10 cellular contexts compared by ENCODE assay signal in genomic region chr11:68040957-68041591, GRCh38. TPM values are rescaled to one million over a fixed set of nuclear protein-coding genes. Genes with fewer than 3 reads are reported as not detected.
DNase-seq lines count a peak whose midpoint lies in the region; ATAC-seq and TF ChIP-seq lines count a peak whose summit lies in the region.
"Had no signal": no experiment of that assay in that cellular context is flagged by ENCODE, and none has a peak within 500 bp of the region (broad histone marks: within the 10 kb centered on the region; RNA-seq: fewer than 3 reads in every experiment).

No MANE protein-coding gene starts in this region.

- intact Hi-C loops in activated T-helper 1 cell treated with anti-CD3 and anti-CD28 coated beads, Interleukin-12 subunit alpha, Interleukin-12 subunit beta, Interleukin-2, Interleukin-4 antibody, amounts not matched to agents 30 ng/mL and 10 ng/mL and 1 ng/mL, durations not matched to agents 14 hours and 24 hours and 36 hours (cut with micrococcal nuclease) = loop anchor here (1.0 kb wide), 1 partner anchor 37 kb away; the partner anchor contains the start of gene UNC93B1

- H3K4me3 Mint-ChIP-seq in activated T-helper 1 cell treated with anti-CD3 and anti-CD28 coated beads, Interleukin-12 subunit alpha, Interleukin-12 subunit beta, Interleukin-2, Interleukin-4 antibody, amounts not matched to agents 30 ng/mL and 10 ng/mL and 1 ng/mL, durations not matched to agents 14 hours and 24 hours and 36 hours = peak overlapping the region; percentile 93
- peak overlapping the region; percentile 90 to 94 (median 93) for H3K4me3 Mint-ChIP-seq in immature natural killer cell

- H3K36me3 Mint-ChIP-seq in activated T-helper 1 cell treated with anti-CD3 and anti-CD28 coated beads, Interleukin-12 subunit alpha, Interleukin-12 subunit beta, Interleukin-2, Interleukin-4 antibody, amounts not matched to agents 30 ng/mL and 10 ng/mL and 1 ng/mL, durations not matched to agents 14 hours and 24 hours and 36 hours (ENCODE audit: low read depth) = peaks cover 4% of the 10 kb centered on the region
- no peaks in the 10 kb centered on the region for H3K36me3 Mint-ChIP-seq in immature natural killer cell

- H3K36me3 ChIP-seq in SK-N-SH (replicated peaks in 1 of 2; ENCODE audit: control insufficient read depth in 1 of 2, insufficient read depth in 2 of 2, low read length in 1 of 2) = peaks cover 0 to 5% of the 10 kb centered on the region in 2 experiments

- no peaks in the 10 kb centered on the region for H3K9me3 Mint-ChIP-seq in activated T-helper 1 cell treated with anti-CD3 and anti-CD28 coated beads, Interleukin-12 subunit alpha, Interleukin-12 subunit beta, Interleukin-2, Interleukin-4 antibody, amounts not matched to agents 30 ng/mL and 10 ng/mL and 1 ng/mL, durations not matched to agents 14 hours and 24 hours and 36 hours
- H3K9me3 Mint-ChIP-seq in immature natural killer cell = no peaks in the 10 kb centered on the region

- peak overlapping the region; percentile 86; the same call in 1 of the 2 replicates for H2AFZ ChIP-seq in SK-N-SH (ENCODE audit: low read depth)

- H3K9ac ChIP-seq in SK-N-SH = peak overlapping the region; percentile 64; the same call in 1 of the 2 replicates

- no peaks in the 10 kb centered on the region for H3F3A ChIP-seq in SK-N-SH (replicated peaks; ENCODE audit: insufficient read depth)

- POLR2A ChIA-PET in SK-N-SH (lab: Yijun Ruan, JAX) = no interaction called here

- H4K20me1 ChIP-seq in SK-N-SH (ENCODE audit: insufficient read depth) = no peaks in the 10 kb centered on the region

- H3K27ac Mint-ChIP-seq in activated T-helper 1 cell treated with anti-CD3 and anti-CD28 coated beads, Interleukin-12 subunit alpha, Interleukin-12 subunit beta, Interleukin-2, Interleukin-4 antibody, amounts not matched to agents 30 ng/mL and 10 ng/mL and 1 ng/mL, durations not matched to agents 14 hours and 24 hours and 36 hours = peak overlapping the region; percentile 94
- H3K27ac Mint-ChIP-seq in immature natural killer cell = peak overlapping the region; percentile 35 to 97 (median 93)

- no peak overlapping the region for H3K4me3 ChIP-seq in SK-N-SH (ENCODE audit: low read depth in 2 of 2, low read length in 1 of 2)

- TF ChIP-seq EP300 in SK-N-SH (IDR thresholded peaks at IDR 0.05; ENCODE audit: borderline replicate concordance in 1 of 2, low read depth in 1 of 2, low read length in 1 of 2) = no peak

- TF ChIP-seq RAD21 in SK-N-SH (IDR thresholded peaks at IDR 0.05; ENCODE audit: low read length) = no peak

- DNase-seq in SK-N-SH (peak; percentile 38), immature natural killer cell (no peak), substantia nigra (lab: John Stamatoyannopoulos, UW) (no peak), amniotic stem cell (lab: John Stamatoyannopoulos, UW) (no peak), DMS53 treated with DMSO at 0.1 percent for 48 hours (lab: John Stamatoyannopoulos, UW; ENCODE audit: unreplicated experiment) (no peak), NCI-H2107 treated with DMSO at 0.1 percent for 48 hours (lab: John Stamatoyannopoulos, UW; ENCODE audit: unreplicated experiment) (no peak)
- no peak for DNase-seq in activated T-helper 1 cell treated with anti-CD3 and anti-CD28 coated beads, Interleukin-12 subunit alpha, Interleukin-12 subunit beta, Interleukin-2, Interleukin-4 antibody, amounts not matched to agents 30 ng/mL and 10 ng/mL and 1 ng/mL, durations not matched to agents 14 hours and 24 hours and 36 hours (ENCODE audit: low spot score)
- DNase-seq: NCI-H1694 had no signal

- 0 out of 2 replicates have a peak overlapping the region, but pooled peaks have one; percentile 63 for H3K4me2 ChIP-seq in SK-N-SH

- no peaks in the 10 kb centered on the region for H3K9me3 ChIP-seq in SK-N-SH

- no peaks in the 10 kb centered on the region for H3K27me3 ChIP-seq in SK-N-SH (ENCODE audit: insufficient read depth)

- no peaks in the 10 kb centered on the region for H3K27me3 Mint-ChIP-seq in activated T-helper 1 cell treated with anti-CD3 and anti-CD28 coated beads, Interleukin-12 subunit alpha, Interleukin-12 subunit beta, Interleukin-2, Interleukin-4 antibody, amounts not matched to agents 30 ng/mL and 10 ng/mL and 1 ng/mL, durations not matched to agents 14 hours and 24 hours and 36 hours (ENCODE audit: insufficient read depth)
- peaks cover 0 to 10% (median 3%) of the 10 kb centered on the region in 3 donors for H3K27me3 Mint-ChIP-seq in immature natural killer cell (ENCODE audit: low read depth in 3 of 3)

- CTCF ChIA-PET in SK-N-SH (lab: Yijun Ruan, JAX) = interaction anchor here (0.9 to 1.7 kb wide), 5 partner anchors 10 to 168 kb away, joined by 3 to 5 read pairs (median 3); no protein-coding TSS in a partner anchor

- H3K4me1 ChIP-seq in SK-N-SH (ENCODE audit: control insufficient read depth in 1 of 2, insufficient read depth in 2 of 2, low read depth in 1 of 2, low read length in 1 of 2) = peaks cover 12 to 20% of the 10 kb centered on the region in 2 experiments; a peak in 2 of 4 replicates

- H3K27ac ChIP-seq in SK-N-SH (ENCODE audit: low read depth in 2 of 2, low read length in 1 of 2) (no peak overlapping the region; a peak in 1 of 4 replicates), substantia nigra (ENCODE audit: low read depth, low read length, poor library complexity, severe bottlenecking) (peak overlapping the region; percentile 61)
- H3K27ac ChIP-seq: 22Rv1 had no signal

- ATAC-seq in SK-N-SH treated with all-trans-retinoic acid at 6 μM for 48 hours = no peak

- H3K79me2 ChIP-seq in SK-N-SH (ENCODE audit: insufficient read depth) = no peaks in the 10 kb centered on the region

- TF ChIP-seq CTCF in SK-N-SH (IDR thresholded peaks at IDR 0.05) = no peak

- H3K4me1 Mint-ChIP-seq in activated T-helper 1 cell treated with anti-CD3 and anti-CD28 coated beads, Interleukin-12 subunit alpha, Interleukin-12 subunit beta, Interleukin-2, Interleukin-4 antibody, amounts not matched to agents 30 ng/mL and 10 ng/mL and 1 ng/mL, durations not matched to agents 14 hours and 24 hours and 36 hours (ENCODE audit: low read depth) = peaks cover 11% of the 10 kb centered on the region
- H3K4me1 Mint-ChIP-seq in immature natural killer cell = peaks cover 31 to 39% of the 10 kb centered on the region in 2 donors

- no peaks in the 10 kb centered on the region for H3K9me2 ChIP-seq in SK-N-SH

- WGBS in SK-N-SH (ENCODE audit: low lambda C conversion rate) = 90% methylated on average over 15 of the region's 23 CpGs

TF ChIP-seq in SK-N-SH, 30 proteins besides CTCF, POLR2A, EP300 and RAD21 (continues in another document):
- TF ChIP-seq CHD2 (IDR thresholded peaks at IDR 0.05; ENCODE audit: low read length, partially characterized antibody) (no peak), MEF2A (IDR thresholded peaks at IDR 0.05; ENCODE audit: borderline replicate concordance, low read depth) (no peak), MXI1 (IDR thresholded peaks at IDR 0.05; ENCODE audit: low read depth, low read length) (no peak), TEAD4 (IDR thresholded peaks at IDR 0.05; ENCODE audit: borderline replicate concordance, insufficient read depth) (no peak), RCOR1 (IDR thresholded peaks at IDR 0.05; ENCODE audit: low read length) (no peak), RFX5 (IDR thresholded peaks at IDR 0.05; ENCODE audit: low read length) (no peak), TCF12 (IDR thresholded peaks at IDR 0.05) (no peak), FOSL2 (IDR thresholded peaks at IDR 0.05; ENCODE audit: borderline replicate concordance, low read depth) (no peak)

TF ChIP-seq in SK-N-SH treated with all-trans-retinoic acid at 6 μM for 48 hours, 23 proteins besides CTCF, POLR2A, EP300 and RAD21 (continues in another document):
- TF ChIP-seq CSDC2 (CRISPR knock-in tag; IDR thresholded peaks at IDR 0.05) = no peak
- no peak for TF ChIP-seq ISL1 (CRISPR knock-in tag; IDR thresholded peaks at IDR 0.05)
- no peak for TF ChIP-seq ZNF565 (CRISPR knock-in tag; conservative IDR thresholded peaks at IDR 0.05; ENCODE audit: low read depth)
- TF ChIP-seq TCF4 (CRISPR knock-in tag; IDR thresholded peaks at IDR 0.05; ENCODE audit: borderline replicate concordance) = no peak
- no peak for TF ChIP-seq ZFP3 (CRISPR knock-in tag; IDR thresholded peaks at IDR 0.05)
- TF ChIP-seq ESRRG (CRISPR knock-in tag; IDR thresholded peaks at IDR 0.05) = no peak
- TF ChIP-seq BACH2 (CRISPR knock-in tag; IDR thresholded peaks at IDR 0.05; ENCODE audit: borderline replicate concordance) = no peak
- no peak for TF ChIP-seq RARB (CRISPR knock-in tag; IDR thresholded peaks at IDR 0.05)
- no peak for TF ChIP-seq SNAI2 (CRISPR knock-in tag; IDR thresholded peaks at IDR 0.05)

RNA-seq across cellular contexts. Expression of gene TCIRG1, which starts 2.2 kb away (rescaled TPM):
- polyA plus RNA-seq in SK-N-SH (2012; rRNA removed) (0.58 and 0.73 TPM in 2 replicates), immature natural killer cell (100 to 1,000 TPM in 1 of 3 donors, 10 to 100 TPM in 2; 93.0 to 132 (median 93.3) TPM)
- polyA plus RNA-seq in SK-N-SH (2012; cell fraction: cytosol; rRNA removed) = 0.13 and 0.29 TPM in 2 replicates
- 4.8 and 6.8 TPM in 2 replicates for polyA plus RNA-seq in SK-N-SH (2012; cell fraction: nucleus; rRNA removed)
- 142 and 152 TPM in 2 replicates for total RNA-seq in activated T-helper 1 cell treated with anti-CD3 and anti-CD28 coated beads, Interleukin-12 subunit alpha, Interleukin-12 subunit beta, Interleukin-2, Interleukin-4 antibody, amounts not matched to agents 30 ng/mL and 10 ng/mL and 1 ng/mL, durations not matched to agents 14 hours and 24 hours and 36 hours

RNA-seq across cellular contexts. Expression of gene NDUFS8, which starts 10.6 kb away (rescaled TPM):
- polyA plus RNA-seq in SK-N-SH (2012; rRNA removed) = 87.2 and 123 TPM in 2 replicates
- 58.2 and 80.4 TPM in 2 replicates for polyA plus RNA-seq in SK-N-SH (2012; cell fraction: cytosol; rRNA removed)
- 123 and 172 TPM in 2 replicates for polyA plus RNA-seq in SK-N-SH (2012; cell fraction: nucleus; rRNA removed)
- total RNA-seq in activated T-helper 1 cell treated with anti-CD3 and anti-CD28 coated beads, Interleukin-12 subunit alpha, Interleukin-12 subunit beta, Interleukin-2, Interleukin-4 antibody, amounts not matched to agents 30 ng/mL and 10 ng/mL and 1 ng/mL, durations not matched to agents 14 hours and 24 hours and 36 hours = 137 and 144 TPM in 2 replicates
- polyA plus RNA-seq in immature natural killer cell = 100 to 1,000 TPM; 204 to 258 (median 215) TPM

RNA-seq across cellular contexts. Expression of gene ALDH3B1, which starts 30.9 kb away (rescaled TPM):
- polyA plus RNA-seq in SK-N-SH (2012; rRNA removed) (14.9 and 15.9 TPM in 2 replicates), immature natural killer cell (1 to 10 TPM in 2 of 3 donors, not detected in 1; 3.4 to 3.8 TPM)
- polyA plus RNA-seq in SK-N-SH (2012; cell fraction: cytosol; rRNA removed) = 6.7 and 10.3 TPM in 2 replicates
- 20.7 and 23.3 TPM in 2 replicates for polyA plus RNA-seq in SK-N-SH (2012; cell fraction: nucleus; rRNA removed)
- not detected in 2 replicates for total RNA-seq in activated T-helper 1 cell treated with anti-CD3 and anti-CD28 coated beads, Interleukin-12 subunit alpha, Interleukin-12 subunit beta, Interleukin-2, Interleukin-4 antibody, amounts not matched to agents 30 ng/mL and 10 ng/mL and 1 ng/mL, durations not matched to agents 14 hours and 24 hours and 36 hours

RNA-seq across cellular contexts. Expression of gene UNC93B1, which starts 37.2 kb away (rescaled TPM):
- polyA plus RNA-seq in SK-N-SH (2012; rRNA removed) (28.9 and 30.9 TPM in 2 replicates), immature natural killer cell (10 to 100 TPM; 29.7 to 42.7 (median 38.6) TPM)
- 9.1 and 18.1 TPM in 2 replicates for polyA plus RNA-seq in SK-N-SH (2012; cell fraction: cytosol; rRNA removed)
- polyA plus RNA-seq in SK-N-SH (2012; cell fraction: nucleus; rRNA removed) = 85.6 and 104 TPM in 2 replicates
- 13.9 and 14.8 TPM in 2 replicates for total RNA-seq in activated T-helper 1 cell treated with anti-CD3 and anti-CD28 coated beads, Interleukin-12 subunit alpha, Interleukin-12 subunit beta, Interleukin-2, Interleukin-4 antibody, amounts not matched to agents 30 ng/mL and 10 ng/mL and 1 ng/mL, durations not matched to agents 14 hours and 24 hours and 36 hours

Comparison
In these comparisons a context has a peak if more than half of its experiments do, and no peak if none do; other contexts are left out.
1. RNA of gene TCIRG1, which starts 2.2 kb away (polyA plus RNA-seq): 93.0 to 132 TPM in immature natural killer cell; 0.13 to 6.8 TPM in SK-N-SH; every median in the first group is over 10 times any median in the second.